Comparison of ENCODE assay signal across 9 cellular contexts in genomic region chr9:99235874-99236627, GRCh38. TPM values are rescaled to one million over a fixed set of nuclear protein-coding genes. Genes with fewer than 3 reads are reported as not detected.
DNase-seq lines count a peak whose midpoint lies in the region; ATAC-seq lines count a peak whose summit lies in the region.
"Had no signal": no experiment of that assay in that cellular context is flagged by ENCODE, and none has a peak within 500 bp of the region (broad histone marks: within the 10 kb centered on the region; RNA-seq: fewer than 3 reads in every experiment).

No MANE protein-coding gene starts in this region.

- no peak overlapping the region for H3K56ac ChIP-seq in mesendoderm (ENCODE audit: low read length)

- no peaks in the 10 kb centered on the region for H3K27me3 Mint-ChIP-seq in activated T-cell treated with anti-CD3 and anti-CD28 coated beads, Interleukin-2, amount 50 U/mL, for 72 hours (ENCODE audit: low read depth)

- H3K79me1 ChIP-seq in mesendoderm (ENCODE audit: low read length): no peaks in the 10 kb centered on the region

- H4K8ac ChIP-seq in mesendoderm (ENCODE audit: low read depth, low read length): no peak overlapping the region

- H3K9me3 Mint-ChIP-seq in activated T-cell treated with anti-CD3 and anti-CD28 coated beads, Interleukin-2, amount 50 U/mL, for 72 hours: peaks cover 0 to 2% of the 10 kb centered on the region in 2 donors

- no peak overlapping the region for H2BK5ac ChIP-seq in mesendoderm (ENCODE audit: low read length)

- no peak overlapping the region for H4K5ac ChIP-seq in mesendoderm (ENCODE audit: low read length)

- no peak overlapping the region for H2AK5ac ChIP-seq in mesendoderm (ENCODE audit: low read length)

- H3K18ac ChIP-seq in mesendoderm (ENCODE audit: low read length): no peak overlapping the region

- H3K4me2 ChIP-seq in mesendoderm (ENCODE audit: low read length): no peak overlapping the region

- no peak overlapping the region for H3K9ac ChIP-seq in mesendoderm (ENCODE audit: low read length)

- peak overlapping the region; percentile 52 to 66 for H3K4me3 Mint-ChIP-seq in activated T-cell treated with anti-CD3 and anti-CD28 coated beads, Interleukin-2, amount 50 U/mL, for 72 hours

- peaks cover 60% of the 10 kb centered on the region for H3K4me1 Mint-ChIP-seq in activated T-cell treated with anti-CD3 and anti-CD28 coated beads, Interleukin-2, amount 50 U/mL, for 72 hours (ENCODE audit: low read depth)

- WGBS in mesendoderm (ENCODE audit: extremely low coverage, insufficient coverage, low lambda C conversion rate): no CpG with 5 or more reads among the region's 7 CpGs

- peak overlapping the region; percentile 12 for H3K27ac Mint-ChIP-seq in activated T-cell treated with anti-CD3 and anti-CD28 coated beads, Interleukin-2, amount 50 U/mL, for 72 hours

- peaks cover 4 to 10% of the 10 kb centered on the region in 2 donors for H3K36me3 Mint-ChIP-seq in activated T-cell treated with anti-CD3 and anti-CD28 coated beads, Interleukin-2, amount 50 U/mL, for 72 hours (ENCODE audit: insufficient read depth in 2 of 2)

- no peaks in the 10 kb centered on the region for H3K27me3 ChIP-seq in mesendoderm (ENCODE audit: insufficient read depth, low read length, poor library complexity)

- peak; percentile 53 to 63 for DNase-seq in activated T-cell treated with anti-CD3 and anti-CD28 coated beads, Interleukin-2, amount 50 U/mL, for 72 hours
- DNase-seq in HK-2 (ENCODE audit: unreplicated experiment): no peak
- DNase-seq in cerebellum (ENCODE audit: low spot score): no peak
- DNase-seq in NCI-H128 (lab: John Stamatoyannopoulos, UW; ENCODE audit: unreplicated experiment): no peak
- DNase-seq in mesendoderm: no peak
- DNase-seq: NCI-H1105 had no signal

- no peaks in the 10 kb centered on the region for H3K79me2 ChIP-seq in mesendoderm (ENCODE audit: control insufficient read depth, insufficient read depth, low read length)

- H2BK120ac ChIP-seq in mesendoderm (ENCODE audit: low read depth, low read length): no peak overlapping the region

- no peak overlapping the region for H3K23ac ChIP-seq in mesendoderm (ENCODE audit: low read length)

- H2BK15ac ChIP-seq in mesendoderm (replicated peaks; ENCODE audit: low read depth): no peak overlapping the region

- ATAC-seq in GM19328 (IDR thresholded peaks at IDR 0.05; ENCODE audit: unreplicated experiment) (peak; percentile 91), HG03045 (IDR thresholded peaks at IDR 0.05; ENCODE audit: unreplicated experiment) (peak; percentile 93)
- ATAC-seq in activated T-cell treated with anti-CD3 and anti-CD28 coated beads, Interleukin-2, amount 50 U/mL, for 72 hours (replicated peaks in 1 of 2): peak; percentile 94 to 95

- no peaks in the 10 kb centered on the region for H3K4me1 ChIP-seq in mesendoderm (ENCODE audit: control insufficient read depth, low read depth, low read length)

- no peak overlapping the region for H3K27ac ChIP-seq in mesendoderm (ENCODE audit: low read depth, low read length)

- no peaks in the 10 kb centered on the region for H3K36me3 ChIP-seq in mesendoderm (ENCODE audit: control insufficient read depth, insufficient read depth, low read length)

- H3K4ac ChIP-seq in mesendoderm (ENCODE audit: low read depth, low read length): no peak overlapping the region

- H3K4me3 ChIP-seq in GM08714 (ENCODE audit: low read length) (peak overlapping the region; percentile 56; the same call in 1 of the 2 replicates), mesendoderm (ENCODE audit: low read length) (no peak overlapping the region)

RNA-seq across cellular contexts. Expression of gene SEC61B, which starts 14.0 kb away (rescaled TPM):
- total RNA-seq in activated T-cell treated with anti-CD3 and anti-CD28 coated beads, Interleukin-2, amount 50 U/mL, for 72 hours: 100 to 1,000 TPM in 1 of 2 donors, 10 to 100 TPM in 1; 96.2 to 121 TPM
- total RNA-seq in cerebellum: 30.0 TPM
- 561 TPM for polyA plus RNA-seq in mesendoderm (2013, experiment 1 of 2)
- 537 TPM for polyA plus RNA-seq in mesendoderm (2013, experiment 2 of 2)

RNA-seq across cellular contexts. Expression of gene ALG2, which starts 14.3 kb away (rescaled TPM):
- total RNA-seq in activated T-cell treated with anti-CD3 and anti-CD28 coated beads, Interleukin-2, amount 50 U/mL, for 72 hours: 10 to 100 TPM; 28.7 to 35.2 TPM
- total RNA-seq in cerebellum: 17.1 TPM
- 31.2 TPM for polyA plus RNA-seq in mesendoderm (2013, experiment 1 of 2)
- 31.0 TPM for polyA plus RNA-seq in mesendoderm (2013, experiment 2 of 2)

Comparison
In these comparisons a context has a peak if more than half of its experiments do, and no peak if none do; other contexts are left out.
1. DNase-seq: peak in activated T-cell treated with anti-CD3 and anti-CD28 coated beads, Interleukin-2, amount 50 U/mL, for 72 hours (2 of 2); none in HK-2 (single experiment), cerebellum (single experiment), NCI-H128 (single experiment) and mesendoderm (single experiment).
2. Peak in every context shown above with its lines, with median percentiles within 50 percentile points of each other: ATAC-seq.